ENCODE assay signal across 21 cellular contexts in the genomic region with DNA sequence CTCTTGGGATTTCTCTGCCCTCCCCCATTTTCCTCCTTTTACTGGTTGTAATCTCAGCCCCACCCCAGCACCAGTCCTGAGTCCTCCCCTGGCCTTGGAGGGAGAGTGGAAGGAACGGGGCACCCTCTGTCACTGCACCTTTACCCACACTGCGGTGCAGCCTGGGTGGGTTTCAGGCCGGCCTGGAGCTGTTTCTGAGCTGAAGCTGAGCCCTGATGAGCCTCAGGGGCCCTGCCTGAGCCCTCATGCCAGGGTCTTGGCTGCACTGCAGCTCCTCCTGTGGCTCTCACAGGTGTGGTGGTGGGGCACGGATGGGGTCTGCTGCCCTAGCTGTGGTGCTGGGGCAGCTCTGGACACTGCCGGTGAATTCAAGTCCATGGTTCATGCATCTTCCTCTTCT. TPM values are rescaled to one million over a fixed set of nuclear protein-coding genes. Genes with fewer than 3 reads are reported as not detected.
DNase-seq lines count a peak whose midpoint lies in the region; ATAC-seq, FAIRE-seq and TF ChIP-seq lines count a peak whose summit lies in the region.
"Had no signal": no experiment of that assay in that cellular context is flagged by ENCODE, and none has a peak within 500 bp of the region (broad histone marks: within the 10 kb centered on the region; RNA-seq: fewer than 3 reads in every experiment).

No MANE protein-coding gene starts in this region.

- H3K9me3 Mint-ChIP-seq in natural killer cell treated with Interleukin-12 subunit alpha and Interleukin-12 subunit beta and Interleukin-15 and Interleukin-18, amount 100 ng/mL, for 72 hours, result no peaks in the 10 kb centered on the region
- no peaks in the 10 kb centered on the region for H3K9me3 Mint-ChIP-seq in natural killer cell
- H3K9me3 Mint-ChIP-seq in activated T-helper 17 cell treated with anti-CD3 and anti-CD28 coated beads, Interleukin-2, amount 50 U/mL, for 72 hours, result no peaks in the 10 kb centered on the region
- H3K9me3 Mint-ChIP-seq in immature natural killer cell, result no peaks in the 10 kb centered on the region

- peak overlapping the region; percentile 59 to 72 for H3K27ac Mint-ChIP-seq in natural killer cell treated with Interleukin-12 subunit alpha and Interleukin-12 subunit beta and Interleukin-15 and Interleukin-18, amount 100 ng/mL, for 72 hours
- peak overlapping the region in 1 of 2 donors; percentile 21 for H3K27ac Mint-ChIP-seq in natural killer cell
- H3K27ac Mint-ChIP-seq in activated T-helper 17 cell treated with anti-CD3 and anti-CD28 coated beads, Interleukin-2, amount 50 U/mL, for 72 hours, result peak overlapping the region; percentile 81
- H3K27ac Mint-ChIP-seq in immature natural killer cell, result peak overlapping the region in 3 of 6 donors; percentile 31 to 77 (median 43)
- H3K27ac Mint-ChIP-seq: HFFc6 had no signal

- no peaks in the 10 kb centered on the region for H3K4me1 ChIP-seq in kidney (ENCODE audit: control insufficient read depth in 1 of 2, insufficient read depth in 1 of 2, low read depth in 1 of 2, low read length in 2 of 2)

- H3K27ac ChIP-seq in kidney (ENCODE audit: low read depth in 2 of 2, low read length in 2 of 2) (no peak overlapping the region), dorsolateral prefrontal cortex (no peak overlapping the region)
- H3K27ac ChIP-seq: GM23248, PC-9 had no signal

- H3K4me1 Mint-ChIP-seq in natural killer cell treated with Interleukin-12 subunit alpha and Interleukin-12 subunit beta and Interleukin-15 and Interleukin-18, amount 100 ng/mL, for 72 hours (ENCODE audit: low read depth in 2 of 2), result peaks cover 17 to 32% of the 10 kb centered on the region in 2 donors
- H3K4me1 Mint-ChIP-seq in natural killer cell (peaks cover 12 to 20% of the 10 kb centered on the region in 2 donors), immature natural killer cell (peaks cover 13 to 30% of the 10 kb centered on the region in 2 donors)
- H3K4me1 Mint-ChIP-seq in activated T-helper 17 cell treated with anti-CD3 and anti-CD28 coated beads, Interleukin-2, amount 50 U/mL, for 72 hours, result peaks cover 11% of the 10 kb centered on the region
- H3K4me1 Mint-ChIP-seq: H9 had no signal

- H3K9me3 ChIP-seq in kidney (ENCODE audit: control insufficient read depth in 1 of 2, low read length in 2 of 2), result no peaks in the 10 kb centered on the region

- no peak for ATAC-seq in natural killer cell treated with Interleukin-12 subunit alpha and Interleukin-12 subunit beta and Interleukin-15 and Interleukin-18, amount 100 ng/mL, for 72 hours
- ATAC-seq in natural killer cell (no peak), GM21576 (IDR thresholded peaks at IDR 0.05; ENCODE audit: unreplicated experiment) (no peak)
- ATAC-seq in activated T-helper 17 cell treated with anti-CD3 and anti-CD28 coated beads, Interleukin-2, amount 50 U/mL, for 72 hours (replicated peaks), result no peak

- H3K27me3 ChIP-seq in dorsolateral prefrontal cortex, result no peaks in the 10 kb centered on the region

- H3K4me3 ChIP-seq in kidney (ENCODE audit: low read length in 2 of 2), result no peak overlapping the region
- no peak overlapping the region for H3K4me3 ChIP-seq in dorsolateral prefrontal cortex
- H3K4me3 ChIP-seq: GM23248, PC-9 had no signal

- no peak for FAIRE-seq in kidney (lab: Jason Lieb, UNC)

- H3K9ac ChIP-seq in kidney (ENCODE audit: low read length in 2 of 2), result no peak overlapping the region
- H3K9ac ChIP-seq: GM23248 had no signal

- H3K36me3 ChIP-seq in kidney (ENCODE audit: control insufficient read depth in 1 of 2, insufficient read depth in 2 of 2, low read length in 2 of 2), result peaks cover 53 to 59% of the 10 kb centered on the region in 2 donors

- no peak overlapping the region for H3K4me3 Mint-ChIP-seq in natural killer cell treated with Interleukin-12 subunit alpha and Interleukin-12 subunit beta and Interleukin-15 and Interleukin-18, amount 100 ng/mL, for 72 hours
- H3K4me3 Mint-ChIP-seq in natural killer cell (no peak overlapping the region), immature natural killer cell (no peak overlapping the region)
- H3K4me3 Mint-ChIP-seq in activated T-helper 17 cell treated with anti-CD3 and anti-CD28 coated beads, Interleukin-2, amount 50 U/mL, for 72 hours, result no peak overlapping the region
- H3K4me3 Mint-ChIP-seq: H9, HFFc6 had no signal

- TF ChIP-seq CTCF in natural killer cell (IDR thresholded peaks at IDR 0.05) (no peak), kidney (IDR thresholded peaks at IDR 0.05; ENCODE audit: borderline replicate concordance, extremely low read depth, insufficient read depth) (no peak), dorsolateral prefrontal cortex (IDR thresholded peaks at IDR 0.05 in 54 of 56, conservative IDR thresholded peaks at IDR 0.05 in 2 of 56; ENCODE audit: low read depth in 1 of 56, partially characterized antibody in 56 of 56) (no peak)

- H3K36me3 Mint-ChIP-seq in natural killer cell treated with Interleukin-12 subunit alpha and Interleukin-12 subunit beta and Interleukin-15 and Interleukin-18, amount 100 ng/mL, for 72 hours, result peaks cover 32% of the 10 kb centered on the region
- H3K36me3 Mint-ChIP-seq in natural killer cell (peaks cover 8% of the 10 kb centered on the region), immature natural killer cell (peaks cover 35 to 57% (median 39%) of the 10 kb centered on the region in 3 donors)
- peaks cover 100% of the 10 kb centered on the region for H3K36me3 Mint-ChIP-seq in activated T-helper 17 cell treated with anti-CD3 and anti-CD28 coated beads, Interleukin-2, amount 50 U/mL, for 72 hours (ENCODE audit: low read depth)

- intact Hi-C loops in natural killer cell (cut with micrococcal nuclease) (no loop called here), kidney (cut with DNase I) (no loop called here), dorsolateral prefrontal cortex (cut with DNase I) (no loop called here)

- no peak for DNase-seq in natural killer cell treated with Interleukin-12 subunit alpha and Interleukin-12 subunit beta and Interleukin-15 and Interleukin-18, amount 100 ng/mL, for 72 hours (ENCODE audit: low spot score)
- DNase-seq in natural killer cell (no peak), kidney (peak; percentile 63), dorsolateral prefrontal cortex (no peak), immature natural killer cell (no peak)
- DNase-seq: CD4-positive, CD25-positive, alpha-beta regulatory T cell; COR-L47; DMS79 treated with DMSO at 0.1 percent for 48 hours; GM23248; H9; HFFc6; MM.1S; NCI-H1048; NCI-H1417 treated with DMSO at 0.1 percent for 48 hours; NCI-H187; NCI-H69; PC-9; RPMI8226; SHP77 treated with DMSO at 0.1 percent for 48 hours had no signal

- H3K27me3 Mint-ChIP-seq in natural killer cell treated with Interleukin-12 subunit alpha and Interleukin-12 subunit beta and Interleukin-15 and Interleukin-18, amount 100 ng/mL, for 72 hours, result no peaks in the 10 kb centered on the region
- H3K27me3 Mint-ChIP-seq in natural killer cell (ENCODE audit: low read depth in 2 of 2) (no peaks in the 10 kb centered on the region), immature natural killer cell (ENCODE audit: low read depth in 3 of 3) (peaks cover 0 to 7% (median 0%) of the 10 kb centered on the region in 3 donors)
- no peaks in the 10 kb centered on the region for H3K27me3 Mint-ChIP-seq in activated T-helper 17 cell treated with anti-CD3 and anti-CD28 coated beads, Interleukin-2, amount 50 U/mL, for 72 hours
- H3K27me3 Mint-ChIP-seq: CD4-positive, CD25-positive, alpha-beta regulatory T cell had no signal

RNA-seq across cellular contexts. Expression of gene RNF213, which starts 34.5 kb away (rescaled TPM):
- total RNA-seq in natural killer cell treated with Interleukin-12 subunit alpha and Interleukin-12 subunit beta and Interleukin-15 and Interleukin-18, amount 100 ng/mL, for 72 hours, result 1,000 to 10,000 TPM; 1,259 to 2,425 TPM
- total RNA-seq in natural killer cell (1,000 to 10,000 TPM in 2 of 3 donors, 100 to 1,000 TPM in 1; 929 to 1,120 (median 1,060) TPM), kidney (276 TPM), dorsolateral prefrontal cortex (100 to 1,000 TPM in 11 of 120 experiments, 10 to 100 TPM in 109; 39.0 to 137 (median 70.6) TPM)
- total RNA-seq in activated T-helper 17 cell treated with anti-CD3 and anti-CD28 coated beads, Interleukin-2, amount 50 U/mL, for 72 hours, result 1,000 to 10,000 TPM; 1,022 to 1,405 TPM
- polyA plus RNA-seq in kidney (ENCODE audit: insufficient read depth, low read depth, low replicate concordance) (43.4 TPM), immature natural killer cell (100 to 1,000 TPM in 1 of 3 donors, 10 to 100 TPM in 2; 12.7 to 117 (median 25.9) TPM)
